Comparison of ENCODE assay signal across 8 cellular contexts in genomic region chr12:116916714-116917114, GRCh38. TPM values are rescaled to one million over a fixed set of nuclear protein-coding genes. Genes with fewer than 3 reads are reported as not detected.
DNase-seq lines count a peak whose midpoint lies in the region; ATAC-seq and TF ChIP-seq lines count a peak whose summit lies in the region.

No MANE protein-coding gene starts in this region.

- H3K36me3 ChIP-seq in lung (ENCODE audit: control insufficient read depth in 2 of 2, insufficient read depth in 2 of 2, low read length in 2 of 2) = no peaks in the 10 kb centered on the region

- H3K9me3 ChIP-seq in lung (ENCODE audit: control insufficient read depth in 2 of 2, insufficient read depth in 1 of 2, low read length in 1 of 2) = no peaks in the 10 kb centered on the region

- no peaks in the 10 kb centered on the region for H3K27me3 ChIP-seq in lung (ENCODE audit: control insufficient read depth, insufficient read depth)

- ATAC-seq in GM19324 (IDR thresholded peaks at IDR 0.05; ENCODE audit: low FRiP score, unreplicated experiment) (peak; percentile 63), HG03378 (IDR thresholded peaks at IDR 0.05; ENCODE audit: unreplicated experiment) (peak; percentile 96), lung (ENCODE audit: insufficient read depth, low FRiP score) (peak; percentile 60)

- H3K4me3 ChIP-seq in lung = no peak overlapping the region

- 58 to 67% methylated on average over 5 of the region's 5 CpGs for WGBS in lung, 2 donors

- POLR2A ChIA-PET in RWPE1 (lab: Yijun Ruan, JAX; ENCODE audit: low non-redundant PET) = interaction anchor here (0.6 kb wide), 1 partner anchor 9 kb away, joined by 4 read pairs; no protein-coding TSS in a partner anchor

- DNase-seq in COLO668 (lab: John Stamatoyannopoulos, UW; ENCODE audit: unreplicated experiment) (peak; percentile 61), RWPE1 (ENCODE audit: low spot score) (peak; percentile 69), amniotic epithelial cell (ENCODE audit: low read depth) (peak; percentile 98), lung (ENCODE audit: low spot score) (peak; percentile 61), head of caudate nucleus (no peak), anterior cingulate cortex (lab: John Stamatoyannopoulos, UW) (no peak)

- intact Hi-C loops in head of caudate nucleus (cut with DNase I) = no loop called here

- TF ChIP-seq CTCF in RWPE1 (conservative IDR thresholded peaks at IDR 0.05; ENCODE audit: low read depth) (no peak), lung (IDR thresholded peaks at IDR 0.05; ENCODE audit: control extremely low read depth, extremely low read depth) (no peak)

- H3K4me1 ChIP-seq in lung (ENCODE audit: control insufficient read depth in 2 of 2, insufficient read depth in 2 of 2, low read length in 2 of 2) = peaks cover 4 to 11% of the 10 kb centered on the region in 2 donors

- CTCF ChIA-PET in RWPE1 (lab: Yijun Ruan, JAX) = interaction anchor here (0.5 to 1.1 kb wide), 2 partner anchors 11 to 25 kb away, joined by 3 read pairs; no protein-coding TSS in a partner anchor

- H3K27ac ChIP-seq in RWPE1 = peak overlapping the region; percentile 38; the same call in 1 of the 2 replicates
- peak overlapping the region in 1 of 2 donors; percentile 5 for H3K27ac ChIP-seq in lung (ENCODE audit: low read depth in 1 of 2, low read length in 1 of 2)

RNA-seq across cellular contexts. Expression of gene FBXW8, which starts 6.0 kb away (rescaled TPM):
- total RNA-seq in lung = 10 to 100 TPM; 18.5 to 20.3 TPM
- 1 to 10 TPM; 3.9 to 6.4 TPM for polyA plus RNA-seq in lung

RNA-seq across cellular contexts. Expression of gene HRK, which starts 35.5 kb away (rescaled TPM):
- 1 to 10 TPM in 1 of 2 donors, under 1 TPM in 1; 0.34 to 1.5 TPM for total RNA-seq in lung
- under 1 TPM; 0.05 to 0.12 TPM for polyA plus RNA-seq in lung

Comparison
In these comparisons a context has a peak if more than half of its experiments do, and no peak if none do; other contexts are left out.
1. DNase-seq: peak in COLO668 (single experiment), RWPE1 (single experiment), amniotic epithelial cell (single experiment) and lung (single experiment); none in head of caudate nucleus (0 of 42) and anterior cingulate cortex (0 of 58).
2. Peak in every context shown above with its lines, with median percentiles within 50 percentile points of each other: ATAC-seq.